10 cellular contexts compared by ENCODE assay signal in genomic region chr3:73029321-73029796, GRCh38. TPM values are rescaled to one million over a fixed set of nuclear protein-coding genes. Genes with fewer than 3 reads are reported as not detected.
DNase-seq lines count a peak whose midpoint lies in the region; ATAC-seq, FAIRE-seq and TF ChIP-seq lines count a peak whose summit lies in the region.
"Had no signal": no experiment of that assay in that cellular context is flagged by ENCODE, and none has a peak within 500 bp of the region (broad histone marks: within the 10 kb centered on the region; RNA-seq: fewer than 3 reads in every experiment).

No MANE protein-coding gene starts in this region.

- ATAC-seq in A549 = peak; percentile 89 to 92
- peak; percentile 43 for ATAC-seq in HG03432 (IDR thresholded peaks at IDR 0.05; ENCODE audit: unreplicated experiment)
- no peak for ATAC-seq in GM19395 (IDR thresholded peaks at IDR 0.05; ENCODE audit: unreplicated experiment)
- ATAC-seq in GM19467 (IDR thresholded peaks at IDR 0.05; ENCODE audit: unreplicated experiment) = no peak
- no peak for ATAC-seq in GM21381 (IDR thresholded peaks at IDR 0.05; ENCODE audit: unreplicated experiment)

- TF ChIP-seq CTCF in A549 (IDR thresholded peaks at IDR 0.05) (no peak), astrocyte of the cerebellum (IDR thresholded peaks at IDR 0.05; ENCODE audit: low read depth, low read length, missing control alignments) (no peak)

- TF ChIP-seq EP300 in A549 (IDR thresholded peaks at IDR 0.05) = no peak

- in situ Hi-C loops in astrocyte of the cerebellum (cut with HindIII; ENCODE audit: low sequenced_read_pairs) = no loop called here

- no peak overlapping the region for H3K4me3 ChIP-seq in A549
- H3K4me3 ChIP-seq in astrocyte of the cerebellum (ENCODE audit: low read depth, low read length) = no peak overlapping the region

- FAIRE-seq in A549 (lab: Jason Lieb, UNC) = no peak

- TF ChIP-seq RAD21 in A549 (conservative IDR thresholded peaks at IDR 0.05 in 1 of 2, IDR thresholded peaks at IDR 0.05 in 1 of 2) = no peak

- TF ChIP-seq POLR2A in A549 (IDR thresholded peaks at IDR 0.05; ENCODE audit: low read length) = no peak

- DNase-seq in A549 (ENCODE audit: low read depth in 1 of 2, low spot score in 1 of 2) (peak; percentile 12 to 43), astrocyte of the cerebellum (ENCODE audit: low read depth) (peak; percentile 65), kidney tubule cell (ENCODE audit: low spot score) (peak; percentile 83), DMS153 (lab: John Stamatoyannopoulos, UW) (no peak)
- DNase-seq: DMS79, glutamatergic neuron had no signal

- peak overlapping the region; percentile 44 for H3K4me2 ChIP-seq in A549

- 3% methylated on average over 1 of the region's 1 CpG for WGBS in A549 (ENCODE audit: missing lambda C conversion rate)

- POLR2A ChIA-PET in A549 (lab: Yijun Ruan, JAX) = no interaction called here

- H3K4me1 ChIP-seq in A549 = peaks cover 18% of the 10 kb centered on the region

- no peaks in the 10 kb centered on the region for H3K9me3 ChIP-seq in A549

- H3K27ac ChIP-seq in A549 = peak overlapping the region; percentile 27 to 72; a peak in 4 of 6 replicates

- CTCF ChIA-PET in A549 (lab: Yijun Ruan, JAX) = interaction anchor here (1.5 kb wide), 1 partner anchor 27 kb away, joined by 5 read pairs; no protein-coding TSS in a partner anchor

TF ChIP-seq in A549, 52 proteins besides CTCF, POLR2A, EP300 and RAD21:
- TF ChIP-seq POLR2AphosphoS2 (conservative IDR thresholded peaks at IDR 0.05; ENCODE audit: low read length) = no peak
- no peak for TF ChIP-seq FOSL2 (IDR thresholded peaks at IDR 0.05)
- peak; percentile 38 for TF ChIP-seq FOSL2 (CRISPR knock-in tag; IDR thresholded peaks at IDR 0.05)

RNA-seq across cellular contexts. Expression of gene EBLN2, which starts 32.1 kb away (rescaled TPM):
- 3.0 and 4.1 TPM in 2 replicates for polyA plus RNA-seq in A549 (2011; rRNA removed)
- polyA plus RNA-seq in A549 (2012; cell fraction: cytosol; rRNA removed) = 0.35 and 0.46 TPM in 2 replicates
- 1.9 and 2.3 TPM in 2 replicates for polyA plus RNA-seq in A549 (2012; cell fraction: nucleus; rRNA removed)
- 1.4 to 1.8 TPM (median 1.4 TPM) in 3 replicates for polyA plus RNA-seq in A549 (2017; fragmentation: RNase III; extraction: RNeasy Plus Mini Kit Qiagen cat#74134 plus additional on column Dnase treatment)
- 7.7 and 7.9 TPM in 2 replicates for polyA minus RNA-seq in A549 (2011; rRNA and poly(A)+ RNA removed)

RNA-seq across cellular contexts. Expression of gene PPP4R2, which starts 32.7 kb away (rescaled TPM):
- polyA plus RNA-seq in A549 (2011; rRNA removed) (42.9 and 68.4 TPM in 2 replicates), A549 (2017; fragmentation: RNase III; extraction: RNeasy Plus Mini Kit Qiagen cat#74134 plus additional on column Dnase treatment) (39.3 to 42.0 TPM (median 39.5 TPM) in 3 replicates)
- polyA plus RNA-seq in A549 (2012; cell fraction: cytosol; rRNA removed) = 7.9 and 8.2 TPM in 2 replicates
- polyA plus RNA-seq in A549 (2012; cell fraction: nucleus; rRNA removed) = 2.7 and 4.5 TPM in 2 replicates
- polyA minus RNA-seq in A549 (2011; rRNA and poly(A)+ RNA removed) = 9.8 and 11.9 TPM in 2 replicates

Comparison
In these comparisons a context has a peak if more than half of its experiments do, and no peak if none do; other contexts are left out.
1. ATAC-seq: peak in A549 (2 of 2) and HG03432 (single experiment); none in GM19395 (single experiment), GM19467 (single experiment) and GM21381 (single experiment).